28 cellular contexts compared by ENCODE assay signal in genomic region chr12:97359291-97359690, GRCh38.
"Had no signal": no experiment of that assay in that cellular context is flagged by ENCODE, and none has a peak within 500 bp of the region (broad histone marks: within the 10 kb centered on the region; RNA-seq: fewer than 3 reads in every experiment).

No MANE protein-coding gene starts in this region.

- H3K4me1 ChIP-seq: esophagus muscularis mucosa, foreskin keratinocyte, gastrocnemius medialis had no signal

- H3K4me3 ChIP-seq: coronary artery, dorsolateral prefrontal cortex, esophagus muscularis mucosa, gastrocnemius medialis had no signal

- H3K27ac ChIP-seq: brain microvascular endothelial cell, coronary artery, dorsolateral prefrontal cortex, esophagus muscularis mucosa, foreskin keratinocyte, gastrocnemius medialis had no signal

- H3K27me3 Mint-ChIP-seq: activated CD4-positive, alpha-beta memory T cell treated with anti-CD3 and anti-CD28 coated beads, Interleukin-2, amount 10 ng/mL, durations not matched to agents 7 days and 5 days; activated CD4-positive, alpha-beta T cell treated with anti-CD3 and anti-CD28 coated beads, Interleukin-2, amount 10 ng/mL, durations not matched to agents 7 days and 5 days; activated naive CD4-positive, alpha-beta T cell treated with anti-CD3 and anti-CD28 coated beads, Interleukin-2, amount 10 ng/mL, durations not matched to agents 7 days and 5 days; activated naive CD8-positive, alpha-beta T cell treated with anti-CD3 and anti-CD28 coated beads, Interleukin-2, amount 10 ng/mL, durations not matched to agents 7 days and 5 days; dendritic cell treated with granulocyte-macrophage colony-stimulating factor and Interleukin-4, amounts not matched to agents 40 ng/mL and 50 ng/mL, for 4 days had no signal

- H3K36me3 Mint-ChIP-seq: activated naive CD4-positive, alpha-beta T cell treated with anti-CD3 and anti-CD28 coated beads, Interleukin-2, amount 10 ng/mL, durations not matched to agents 7 days and 5 days; activated naive CD8-positive, alpha-beta T cell treated with anti-CD3 and anti-CD28 coated beads, Interleukin-2, amount 10 ng/mL, durations not matched to agents 7 days and 5 days had no signal

- H3K9me3 Mint-ChIP-seq: activated naive CD4-positive, alpha-beta T cell treated with anti-CD3 and anti-CD28 coated beads, Interleukin-2, amount 10 ng/mL, durations not matched to agents 7 days and 5 days; activated naive CD8-positive, alpha-beta T cell treated with anti-CD3 and anti-CD28 coated beads, Interleukin-2, amount 10 ng/mL, durations not matched to agents 7 days and 5 days; activated T-cell treated with anti-CD3 and anti-CD28 coated beads, Interleukin-2, amount 50 U/mL, for 24 hours had no signal

- H3K4me3 Mint-ChIP-seq: activated CD4-positive, alpha-beta memory T cell treated with anti-CD3 and anti-CD28 coated beads, Interleukin-2, amount 10 ng/mL, durations not matched to agents 7 days and 5 days; activated CD4-positive, alpha-beta T cell treated with anti-CD3 and anti-CD28 coated beads, Interleukin-2, amount 10 ng/mL, durations not matched to agents 7 days and 5 days; activated naive CD4-positive, alpha-beta T cell treated with anti-CD3 and anti-CD28 coated beads, Interleukin-2, amount 10 ng/mL, durations not matched to agents 7 days and 5 days; activated naive CD8-positive, alpha-beta T cell treated with anti-CD3 and anti-CD28 coated beads, Interleukin-2, amount 10 ng/mL, durations not matched to agents 7 days and 5 days; activated T-cell treated with anti-CD3 and anti-CD28 coated beads, Interleukin-2, amount 50 U/mL, for 24 hours; activated T-cell treated with anti-CD3 and anti-CD28 coated beads, Interleukin-2, amount 50 U/mL, for 72 hours; central memory CD8-positive, alpha-beta T cell; dendritic cell treated with granulocyte-macrophage colony-stimulating factor and Interleukin-4, amounts not matched to agents 40 ng/mL and 50 ng/mL, for 4 days; WTC11 had no signal

- ATAC-seq: activated naive CD4-positive, alpha-beta T cell treated with anti-CD3 and anti-CD28 coated beads, Interleukin-2, amount 50 U/mL, for 72 hours; activated T-cell treated with anti-CD3 and anti-CD28 coated beads, Interleukin-2, amount 50 U/mL, for 72 hours; foreskin keratinocyte; gastrocnemius medialis; WTC11 had no signal

- DNase-seq: activated CD4-positive, alpha-beta memory T cell treated with anti-CD3 and anti-CD28 coated beads, Interleukin-2, amount 10 ng/mL, durations not matched to agents 7 days and 5 days; activated CD4-positive, alpha-beta T cell treated with anti-CD3 and anti-CD28 coated beads for 1 hour; activated CD4-positive, alpha-beta T cell treated with anti-CD3 and anti-CD28 coated beads for 4 hours; activated CD4-positive, alpha-beta T cell treated with anti-CD3 and anti-CD28 coated beads, Interleukin-2, amount 10 ng/mL, durations not matched to agents 7 days and 5 days; activated CD4-positive, alpha-beta T cell treated with anti-CD3 and anti-CD28 coated beads, Interleukin-2, amount 50 U/mL, for 4 hours; activated CD8-positive, alpha-beta memory T cell treated with anti-CD3 and anti-CD28 coated beads, Interleukin-2, amount 50 U/mL, for 48 hours; activated gamma-delta T cell; activated naive CD4-positive, alpha-beta T cell; activated naive CD4-positive, alpha-beta T cell treated with anti-CD3 and anti-CD28 coated beads, Interleukin-2, amount 10 ng/mL, durations not matched to agents 7 days and 5 days; activated naive CD8-positive, alpha-beta T cell treated with anti-CD3 and anti-CD28 coated beads, Interleukin-2, amount 10 ng/mL, durations not matched to agents 7 days and 5 days; activated T-cell treated with anti-CD3 and anti-CD28 coated beads for 4 hours; activated T-cell treated with anti-CD3 and anti-CD28 coated beads, Interleukin-2, amount 50 U/mL, for 24 hours; activated T-cell treated with anti-CD3 and anti-CD28 coated beads, Interleukin-2, amount 50 U/mL, for 72 hours; anterior cingulate cortex; brain microvascular endothelial cell; dorsolateral prefrontal cortex; effector memory CD4-positive, alpha-beta T cell; erythroblast; foreskin keratinocyte; gastrocnemius medialis; glutamatergic neuron; T-helper 2 cell had no signal

- H3K9me3 ChIP-seq: esophagus muscularis mucosa, gastrocnemius medialis had no signal

- H3K36me3 ChIP-seq: brain microvascular endothelial cell, esophagus muscularis mucosa, gastrocnemius medialis had no signal

- H3K27ac Mint-ChIP-seq: activated CD4-positive, alpha-beta memory T cell treated with anti-CD3 and anti-CD28 coated beads, Interleukin-2, amount 10 ng/mL, durations not matched to agents 7 days and 5 days; activated CD4-positive, alpha-beta T cell treated with anti-CD3 and anti-CD28 coated beads, Interleukin-2, amount 10 ng/mL, durations not matched to agents 7 days and 5 days; activated naive CD4-positive, alpha-beta T cell treated with anti-CD3 and anti-CD28 coated beads, Interleukin-2, amount 10 ng/mL, durations not matched to agents 7 days and 5 days; activated naive CD4-positive, alpha-beta T cell treated with anti-CD3 and anti-CD28 coated beads, Interleukin-2, amount 50 U/mL, for 72 hours; activated naive CD8-positive, alpha-beta T cell treated with anti-CD3 and anti-CD28 coated beads, Interleukin-2, amount 10 ng/mL, durations not matched to agents 7 days and 5 days; activated T-cell treated with anti-CD3 and anti-CD28 coated beads, Interleukin-2, amount 50 U/mL, for 24 hours; activated T-cell treated with anti-CD3 and anti-CD28 coated beads, Interleukin-2, amount 50 U/mL, for 72 hours; dendritic cell treated with granulocyte-macrophage colony-stimulating factor and Interleukin-4, amounts not matched to agents 40 ng/mL and 50 ng/mL, for 4 days; WTC11 had no signal

- H3K4me1 Mint-ChIP-seq: activated CD4-positive, alpha-beta memory T cell treated with anti-CD3 and anti-CD28 coated beads, Interleukin-2, amount 10 ng/mL, durations not matched to agents 7 days and 5 days; activated CD4-positive, alpha-beta T cell treated with anti-CD3 and anti-CD28 coated beads, Interleukin-2, amount 10 ng/mL, durations not matched to agents 7 days and 5 days; activated naive CD4-positive, alpha-beta T cell treated with anti-CD3 and anti-CD28 coated beads, Interleukin-2, amount 10 ng/mL, durations not matched to agents 7 days and 5 days; activated naive CD8-positive, alpha-beta T cell treated with anti-CD3 and anti-CD28 coated beads, Interleukin-2, amount 10 ng/mL, durations not matched to agents 7 days and 5 days; central memory CD8-positive, alpha-beta T cell; WTC11 had no signal

- H3K27me3 ChIP-seq: brain microvascular endothelial cell, esophagus muscularis mucosa, foreskin keratinocyte, gastrocnemius medialis had no signal
